Comparison of ENCODE assay signal across 17 cellular contexts in genomic region chr18:3389977-3390376, GRCh38. TPM values are rescaled to one million over a fixed set of nuclear protein-coding genes. Genes with fewer than 3 reads are reported as not detected.
DNase-seq lines count a peak whose midpoint lies in the region; ATAC-seq, FAIRE-seq and TF ChIP-seq lines count a peak whose summit lies in the region.
"Had no signal": no experiment of that assay in that cellular context is flagged by ENCODE, and none has a peak within 500 bp of the region (broad histone marks: within the 10 kb centered on the region; RNA-seq: fewer than 3 reads in every experiment).

No MANE protein-coding gene starts in this region.

- no peak for FAIRE-seq in K562 (lab: Jason Lieb, UNC)
- FAIRE-seq: GM12892, H1 had no signal

- TF ChIP-seq CTCF in GM23338 (conservative IDR thresholded peaks at IDR 0.05; ENCODE audit: low read depth in 2 of 2) (no peak), HCT116 (IDR thresholded peaks at IDR 0.05 in 2 of 3, conservative IDR thresholded peaks at IDR 0.05 in 1 of 3; ENCODE audit: borderline replicate concordance in 1 of 3, insufficient read depth in 1 of 3, low read depth in 2 of 3, low read length in 2 of 3) (no peak), K562 (IDR thresholded peaks at IDR 0.05 in 2 of 3, conservative IDR thresholded peaks at IDR 0.05 in 1 of 3; ENCODE audit: insufficient read depth in 2 of 3, low read depth in 1 of 3, low read length in 3 of 3) (0 out of 6 replicates have a peak, but pooled peaks of 1 of the 3 experiments have one; percentile 7)

- H3K4me2 ChIP-seq in GM23338 (no peak overlapping the region), HCT116 (ENCODE audit: low read length) (no peak overlapping the region), K562 (ENCODE audit: insufficient read depth, low read length) (no peak overlapping the region)

- H2AFZ ChIP-seq in GM23338 (no peak overlapping the region), HCT116 (ENCODE audit: low read depth, low read length, poor library complexity, severe bottlenecking) (peak overlapping the region; percentile 22), K562 (ENCODE audit: low read depth, low read length) (0 out of 2 replicates have a peak overlapping the region, but pooled peaks have one; percentile 21)

- H3K4me1 Mint-ChIP-seq in GM23338: peaks cover 8% of the 10 kb centered on the region; the same call in 2 of the 3 replicates
- H3K4me1 Mint-ChIP-seq in activated CD8-positive, alpha-beta T cell treated with anti-CD3 and anti-CD28 coated beads, Interleukin-2, amount 10 ng/mL, durations not matched to agents 7 days and 5 days (ENCODE audit: low read depth): no peaks in the 10 kb centered on the region
- H3K4me1 Mint-ChIP-seq: CD4-positive, alpha-beta memory T cell had no signal

- H3K4me1 ChIP-seq in GM23338 (ENCODE audit: insufficient read depth) (peaks cover 15% of the 10 kb centered on the region), HCT116 (ENCODE audit: control insufficient read depth in 1 of 2, insufficient read depth in 2 of 2, low read length in 2 of 2) (peaks cover 3 to 4% of the 10 kb centered on the region in 2 experiments; a peak in 2 of 4 replicates), K562 (replicated peaks in 1 of 2; ENCODE audit: control insufficient read depth in 2 of 2, insufficient read depth in 2 of 2, low read length in 2 of 2) (peaks cover 0 to 3% of the 10 kb centered on the region in 2 experiments; a peak in 2 of 5 replicates)

- no peak for TF ChIP-seq EP300 in K562 (IDR thresholded peaks at IDR 0.05; ENCODE audit: low read length)

- no peaks in the 10 kb centered on the region for H3K79me2 ChIP-seq in GM23338 (replicated peaks; ENCODE audit: insufficient read depth)
- H3K79me2 ChIP-seq in HCT116 (ENCODE audit: insufficient read depth, low read length): no peaks in the 10 kb centered on the region
- no peaks in the 10 kb centered on the region for H3K79me2 ChIP-seq in K562 (ENCODE audit: control insufficient read depth, insufficient read depth, low read length)

- H3K9me3 Mint-ChIP-seq in GM23338: peaks cover 30% of the 10 kb centered on the region
- peaks cover 16% of the 10 kb centered on the region for H3K9me3 Mint-ChIP-seq in activated CD8-positive, alpha-beta T cell treated with anti-CD3 and anti-CD28 coated beads, Interleukin-2, amount 10 ng/mL, durations not matched to agents 7 days and 5 days (ENCODE audit: insufficient read depth)

- H3K36me3 Mint-ChIP-seq in GM23338 (ENCODE audit: low read depth): peaks cover 12% of the 10 kb centered on the region
- H3K36me3 Mint-ChIP-seq in activated CD8-positive, alpha-beta T cell treated with anti-CD3 and anti-CD28 coated beads, Interleukin-2, amount 10 ng/mL, durations not matched to agents 7 days and 5 days (ENCODE audit: low read depth): no peaks in the 10 kb centered on the region

- H3F3A ChIP-seq in GM23338 (replicated peaks; ENCODE audit: low read depth): no peaks in the 10 kb centered on the region

- no peak for DNase-seq in GM23338 (ENCODE audit: low spot score)
- DNase-seq in HCT116 (ENCODE audit: low read depth, low spot score): no peak
- DNase-seq in K562 (ENCODE audit: extremely low read depth in 1 of 4, low spot score in 3 of 4): no peak
- DNase-seq in NCI-H2227 treated with DMSO at 0.1 percent for 48 hours (lab: John Stamatoyannopoulos, UW): no peak
- no peak for DNase-seq in activated CD8-positive, alpha-beta T cell treated with anti-CD3 and anti-CD28 coated beads, Interleukin-2, amount 10 ng/mL, durations not matched to agents 7 days and 5 days
- DNase-seq in stimulated activated CD8-positive, alpha-beta memory T cell treated with anti-CD3 and anti-CD28 coated beads, Interleukin-4, amount 100 ng/mL, for 48 hours: no peak
- DNase-seq: C1 segment of cervical spinal cord; Calu3; CD4-positive, alpha-beta memory T cell; COR-L47; DMS53; DMS79 treated with DMSO at 0.1 percent for 48 hours; GF-D8; H9; HFFc6 had no signal

- intact Hi-C loops in HCT116 (cut with micrococcal nuclease): loop anchor here (10.0 kb wide), 1 partner anchor 55 kb away; no protein-coding TSS in a partner anchor
- intact Hi-C loops in K562 (cut with micrococcal nuclease): no loop called here

- no peak overlapping the region for H3K27ac Mint-ChIP-seq in GM23338
- no peak overlapping the region for H3K27ac Mint-ChIP-seq in activated CD8-positive, alpha-beta T cell treated with anti-CD3 and anti-CD28 coated beads, Interleukin-2, amount 10 ng/mL, durations not matched to agents 7 days and 5 days
- H3K27ac Mint-ChIP-seq: H9, HFFc6 had no signal

- CTCF ChIA-PET in HCT116 (lab: Charles Lee): no interaction called here
- CTCF ChIA-PET in K562 (lab: Yijun Ruan, JAX; ENCODE audit: low intra/inter-chr PET ratio): no interaction called here
- CTCF ChIA-PET in activated CD8-positive, alpha-beta T cell treated with anti-CD3 and anti-CD28 coated beads, Interleukin-2, amount 10 ng/mL, durations not matched to agents 7 days and 5 days (lab: Charles Lee): interaction anchor here (1.2 kb wide), 1 partner anchor 65 kb away, joined by 3 read pairs; no protein-coding TSS in a partner anchor

- TF ChIP-seq POLR2A in HCT116 (IDR thresholded peaks at IDR 0.05; ENCODE audit: borderline replicate concordance, extremely low read depth, insufficient read depth, insufficient read length): no peak
- TF ChIP-seq POLR2A in K562 (conservative IDR thresholded peaks at IDR 0.05): no peak

- H3K36me3 ChIP-seq in GM23338 (ENCODE audit: insufficient read depth) (no peaks in the 10 kb centered on the region), HCT116 (ENCODE audit: control insufficient read depth in 1 of 2, insufficient read depth in 2 of 2, low read length in 2 of 2) (no peaks in the 10 kb centered on the region), K562 (ENCODE audit: control insufficient read depth, insufficient read depth, low read length) (no peaks in the 10 kb centered on the region)

- H3K9ac ChIP-seq in HCT116 (ENCODE audit: low read length) (no peak overlapping the region), K562 (ENCODE audit: insufficient read depth in 1 of 2, low read depth in 2 of 2, low read length in 2 of 2) (no peak overlapping the region)

- in situ Hi-C loops in K562 (cut with MboI): no loop called here

- BruUV-seq in HCT116 (replicated peaks; lab: Mats Ljungman, UMichigan) (no TSS peak), K562 (replicated peaks; lab: Mats Ljungman, UMichigan) (no TSS peak)

- no peaks in the 10 kb centered on the region for H3K27me3 Mint-ChIP-seq in GM23338 (ENCODE audit: insufficient read depth, low read depth, poor library complexity)
- no peaks in the 10 kb centered on the region for H3K27me3 Mint-ChIP-seq in activated CD8-positive, alpha-beta T cell treated with anti-CD3 and anti-CD28 coated beads, Interleukin-2, amount 10 ng/mL, durations not matched to agents 7 days and 5 days (ENCODE audit: low read depth)

- ATAC-seq in GM23338 (no peak), HCT116 (no peak), K562 (peak; percentile 73)
- no peak for ATAC-seq in activated CD8-positive, alpha-beta T cell treated with anti-CD3 and anti-CD28 coated beads, Interleukin-2, amount 10 ng/mL, durations not matched to agents 7 days and 5 days

- no peak overlapping the region for H3K4me3 ChIP-seq in GM23338
- no peak overlapping the region for H3K4me3 ChIP-seq in HCT116 (replicated peaks in 1 of 2; ENCODE audit: low read depth in 1 of 2, low read length in 2 of 2)
- H3K4me3 ChIP-seq in K562: no peak overlapping the region

- no peaks in the 10 kb centered on the region for H4K20me1 ChIP-seq in GM23338 (replicated peaks; ENCODE audit: insufficient read depth)
- no peaks in the 10 kb centered on the region for H4K20me1 ChIP-seq in HCT116 (ENCODE audit: insufficient read depth)
- H4K20me1 ChIP-seq in K562 (replicated peaks; ENCODE audit: control insufficient read depth, insufficient read depth, low read length): no peaks in the 10 kb centered on the region

- peaks cover 0 to 4% of the 10 kb centered on the region in 2 experiments; a peak in 2 of 4 replicates for H3K9me3 ChIP-seq in HCT116 (ENCODE audit: control insufficient read depth in 1 of 2, insufficient read depth in 1 of 2, low read depth in 1 of 2, low read length in 2 of 2)
- no peaks in the 10 kb centered on the region for H3K9me3 ChIP-seq in K562 (replicated peaks; ENCODE audit: control insufficient read depth, insufficient read depth, low read depth, low read length)

- 20% methylated on average over 3 of the region's 3 CpGs for WGBS in K562 (ENCODE audit: insufficient coverage, low coverage, missing lambda C conversion rate)

- H3K27ac ChIP-seq in GM23338 (ENCODE audit: low read depth): no peak overlapping the region
- H3K27ac ChIP-seq in HCT116 (ENCODE audit: low read depth, low read length): no peak overlapping the region
- H3K27ac ChIP-seq in K562 (ENCODE audit: extremely low read depth, low read depth, low read length): no peak overlapping the region

- H3K9me2 ChIP-seq in GM23338 (ENCODE audit: insufficient read depth) (no peaks in the 10 kb centered on the region), HCT116 (ENCODE audit: insufficient read depth) (no peaks in the 10 kb centered on the region)

- no peaks in the 10 kb centered on the region for H3K9me1 ChIP-seq in K562 (ENCODE audit: control insufficient read depth, insufficient read depth, low read length)

- TF ChIP-seq RAD21 in HCT116 (IDR thresholded peaks at IDR 0.05; ENCODE audit: low read depth) (no peak), K562 (CRISPR knock-in tag; conservative IDR thresholded peaks at IDR 0.05 in 1 of 2, IDR thresholded peaks at IDR 0.05 in 1 of 2) (peak in 1 of 2 experiments; percentile 24; a peak in 1 of 4 replicates)

- H3K27me3 ChIP-seq in GM23338 (ENCODE audit: insufficient read depth) (no peaks in the 10 kb centered on the region), HCT116 (ENCODE audit: insufficient read depth, low read length) (no peaks in the 10 kb centered on the region), K562 (ENCODE audit: control insufficient read depth in 2 of 2, insufficient read depth in 2 of 2, low read length in 2 of 2) (peaks cover 0 to 4% of the 10 kb centered on the region in 2 experiments; a peak in 1 of 5 replicates)

- RAD21 ChIA-PET in HCT116 (lab: Charles Lee; ENCODE audit: low non-redundant PET in 1 of 2, low total read pairs in 2 of 2, uncharacterized antibody in 2 of 2, unreplicated experiment in 2 of 2): no interaction called here

- POLR2A ChIA-PET in HCT116 (lab: Charles Lee): no interaction called here
- POLR2A ChIA-PET in K562 (lab: Yijun Ruan, JAX): interaction anchor here (2.3 kb wide), 1 partner anchor 14 kb away, joined by 8 read pairs; no protein-coding TSS in a partner anchor
- POLR2A ChIA-PET in activated CD8-positive, alpha-beta T cell treated with anti-CD3 and anti-CD28 coated beads, Interleukin-2, amount 10 ng/mL, durations not matched to agents 7 days and 5 days (lab: Charles Lee): interaction anchor here (0.6 kb wide), 1 partner anchor 34 kb away, joined by 4 read pairs; no protein-coding TSS in a partner anchor

- H3K4me3 Mint-ChIP-seq in GM23338: no peak overlapping the region
- H3K4me3 Mint-ChIP-seq in activated CD8-positive, alpha-beta T cell treated with anti-CD3 and anti-CD28 coated beads, Interleukin-2, amount 10 ng/mL, durations not matched to agents 7 days and 5 days: no peak overlapping the region
- H3K4me3 Mint-ChIP-seq: CD4-positive, alpha-beta memory T cell; H9; HFFc6 had no signal

RNA-seq across cellular contexts. Expression of gene TGIF1, which starts 60.0 kb away (rescaled TPM):
- 286 and 294 TPM in 2 replicates for total RNA-seq in GM23338 (2014; rRNA removed; shearing (Covaris generic))
- polyA plus RNA-seq in GM23338 (2016; fragmentation: Nextera tagmentation; extraction: Ambion mirVana) (288 and 316 TPM in 2 replicates), K562 (2011; rRNA removed) (55.5 and 56.3 TPM in 2 replicates), K562 (2014; fragmentation: Illumina TruSeq; extraction: Trizol) (60.9 and 77.7 TPM in 2 replicates), K562 (2014; fragmentation: Nextera tagmentation; extraction: Ambion mirVana) (10 to 100 TPM; 16.1 to 18.0 TPM), K562 (2014; rRNA removed) (40.6 and 43.7 TPM in 2 replicates)
- total RNA-seq in HCT116 (2021; ENCODE audit: unreplicated experiment) (242 TPM), K562 (2014; rRNA removed) (40.1 and 65.8 TPM in 2 replicates), K562 (2014; rRNA removed; fragmentation: Illumina TruSeq; extraction: Trizol) (49.2 and 54.5 TPM in 2 replicates), K562 (2015; rRNA removed; fragmentation: Illumina TruSeq; extraction: Trizol) (43.5 and 47.9 TPM in 2 replicates), K562 (2021) (44.6 and 49.3 TPM in 2 replicates)
- 199 and 245 TPM in 2 replicates for polyA plus RNA-seq in HCT116 (2012)
- 63.6 and 121 TPM in 2 replicates for total RNA-seq in K562 (2011; cell fraction: chromatin; rRNA removed; ENCODE audit: low replicate concordance)
- total RNA-seq in K562 (2011; cell fraction: nucleolus; rRNA removed): 64.2 and 69.3 TPM in 2 replicates
- total RNA-seq in K562 (2011; cell fraction: nucleoplasm; rRNA removed): 73.3 and 83.1 TPM in 2 replicates
- polyA plus RNA-seq in K562 (2011; cell fraction: cytosol; rRNA removed): 68.0 and 84.8 TPM in 2 replicates
- 110 and 144 TPM in 2 replicates for polyA plus RNA-seq in K562 (2011; cell fraction: nucleus; rRNA removed)
- polyA plus RNA-seq in K562 (2012): 43.2 and 67.0 TPM in 2 replicates
- 62.8 and 65.0 TPM in 2 replicates for polyA minus RNA-seq in K562 (2011; rRNA and poly(A)+ RNA removed)
- 20.3 and 31.7 TPM in 2 replicates for polyA minus RNA-seq in K562 (2011; cell fraction: cytosol; rRNA and poly(A)+ RNA removed)
- polyA minus RNA-seq in K562 (2011; cell fraction: nucleus; rRNA and poly(A)+ RNA removed): 54.0 and 105 TPM in 2 replicates
- 1 to 10 TPM; 8.2 to 8.7 TPM for total RNA-seq in activated CD8-positive, alpha-beta T cell treated with anti-CD3 and anti-CD28 coated beads, Interleukin-2, amount 10 ng/mL, durations not matched to agents 7 days and 5 days

Comparison
In these comparisons a context has a peak if more than half of its experiments do, and no peak if none do; other contexts are left out.
1. RNA of gene TGIF1, which starts 60.0 kb away (total RNA-seq): 286 to 294 TPM in GM23338, 242 TPM in HCT116 (single experiment) and 40.1 to 121 TPM in K562; 8.2 to 8.7 TPM in activated CD8-positive, alpha-beta T cell treated with anti-CD3 and anti-CD28 coated beads, Interleukin-2, amount 10 ng/mL, durations not matched to agents 7 days and 5 days; every median in the first group is over 4 times any median in the second.